In genomic region chr22:21815958-21816357, GRCh38 we compare ENCODE assay signal across 9 cellular contexts. TPM values are rescaled to one million over a fixed set of nuclear protein-coding genes. Genes with fewer than 3 reads are reported as not detected.
DNase-seq lines count a peak whose midpoint lies in the region; ATAC-seq and TF ChIP-seq lines count a peak whose summit lies in the region.
"Had no signal": no experiment of that assay in that cellular context is flagged by ENCODE, and none has a peak within 500 bp of the region (broad histone marks: within the 10 kb centered on the region; RNA-seq: fewer than 3 reads in every experiment).

No MANE protein-coding gene starts in this region.

- no TSS peak for BruUV-seq in mammary epithelial cell (replicated peaks; lab: Mats Ljungman, UMichigan)

- peaks cover 91% of the 10 kb centered on the region for H3K79me2 ChIP-seq in mammary epithelial cell (ENCODE audit: insufficient read depth, low read length)

- H4K20me1 ChIP-seq in mammary epithelial cell (ENCODE audit: insufficient read depth, low read length) = no peaks in the 10 kb centered on the region

- 93% methylated on average over 2 of the region's 2 CpGs for WGBS in mammary epithelial cell (ENCODE audit: low coverage, missing lambda C conversion rate)

- peak overlapping the region; percentile 84 for H3K27ac ChIP-seq in mammary epithelial cell (ENCODE audit: insufficient read depth, low read depth, low read length)

- DNase-seq in CD14-positive monocyte (ENCODE audit: low spot score) (no peak), MG63 (no peak), mammary epithelial cell (no peak), nephron progenitor cell (no peak), middle frontal gyrus (ENCODE audit: extremely low spot score, low spot score) (no peak), DMS 273 (lab: John Stamatoyannopoulos, UW; ENCODE audit: unreplicated experiment) (no peak)
- DNase-seq: NCI-H187 treated with DMSO at 0.1 percent for 48 hours had no signal

- 0 out of 2 replicates have a peak overlapping the region, but pooled peaks have one; percentile 7 for H3K4me3 ChIP-seq in MG63
- no peak overlapping the region for H3K4me3 ChIP-seq in mammary epithelial cell (replicated peaks in 1 of 3; ENCODE audit: insufficient read depth in 1 of 3, low read depth in 2 of 3, low read length in 3 of 3)

- H3K4me1 ChIP-seq in mammary epithelial cell (ENCODE audit: insufficient read depth, low read length) = peaks cover 16% of the 10 kb centered on the region

- peak overlapping the region; percentile 29 for H3K9ac ChIP-seq in mammary epithelial cell (ENCODE audit: insufficient read depth, low read length)

- H3K27me3 Mint-ChIP-seq in CD14-positive monocyte (ENCODE audit: low read depth in 3 of 3) (no peaks in the 10 kb centered on the region), nephron progenitor cell (ENCODE audit: low read depth, poor library complexity) (peaks cover 4% of the 10 kb centered on the region)

- no peaks in the 10 kb centered on the region for H3K27me3 ChIP-seq in MG63
- H3K27me3 ChIP-seq in mammary epithelial cell (ENCODE audit: insufficient read depth, low read length) = no peaks in the 10 kb centered on the region

- peaks cover 0 to 4% (median 0%) of the 10 kb centered on the region in 7 donors for H3K9me3 Mint-ChIP-seq in CD14-positive monocyte
- peaks cover 31% of the 10 kb centered on the region for H3K9me3 Mint-ChIP-seq in nephron progenitor cell

- CTCF ChIA-PET in mammary epithelial cell (lab: Charles Lee; ENCODE audit: low non-redundant PET) = no interaction called here

- in situ Hi-C loops in mammary epithelial cell (cut with MboI; ENCODE audit: low sequenced_read_pairs in 2 of 2) = no loop called here

- dilution Hi-C loops in mammary epithelial cell (cut with HindIII; ENCODE audit: low sequenced_read_pairs) = no loop called here

- H2AFZ ChIP-seq in mammary epithelial cell (ENCODE audit: low read depth, low read length) = no peak overlapping the region

- H3K4me2 ChIP-seq in mammary epithelial cell (ENCODE audit: insufficient read depth, low read depth, low read length) = no peak overlapping the region

- H3K27ac Mint-ChIP-seq in CD14-positive monocyte (peak overlapping the region; percentile 94 to 100 (median 100)), nephron progenitor cell (peak overlapping the region; percentile 24)

- no peaks in the 10 kb centered on the region for H3K9me3 ChIP-seq in MG63
- no peaks in the 10 kb centered on the region for H3K9me3 ChIP-seq in mammary epithelial cell (replicated peaks; ENCODE audit: insufficient read depth, low read length)

- H3K4me3 Mint-ChIP-seq in CD14-positive monocyte (peak overlapping the region in 1 of 2 donors; percentile 60), nephron progenitor cell (no peak overlapping the region)

- ATAC-seq in HG03342 (IDR thresholded peaks at IDR 0.05; ENCODE audit: unreplicated experiment) (no peak), HG03457 (IDR thresholded peaks at IDR 0.05; ENCODE audit: unreplicated experiment) (no peak)

- H3K36me3 ChIP-seq in MG63 = peaks cover 7% of the 10 kb centered on the region
- no peaks in the 10 kb centered on the region for H3K36me3 ChIP-seq in mammary epithelial cell (ENCODE audit: insufficient read depth, low read length)

- H3K4me1 Mint-ChIP-seq in CD14-positive monocyte (peaks cover 60% of the 10 kb centered on the region), nephron progenitor cell (peaks cover 30% of the 10 kb centered on the region)

- H3K36me3 Mint-ChIP-seq in CD14-positive monocyte (peaks cover 3 to 28% of the 10 kb centered on the region in 2 donors), nephron progenitor cell (ENCODE audit: low read depth) (peaks cover 40% of the 10 kb centered on the region)

- TF ChIP-seq CTCF in CD14-positive monocyte (IDR thresholded peaks at IDR 0.05) (no peak), mammary epithelial cell (conservative IDR thresholded peaks at IDR 0.05 in 1 of 2, IDR thresholded peaks at IDR 0.05 in 1 of 2; ENCODE audit: extremely low read depth in 1 of 2, insufficient read depth in 1 of 2, low read depth in 1 of 2, low read length in 2 of 2) (no peak), nephron progenitor cell (IDR thresholded peaks at IDR 0.05) (no peak)

- intact Hi-C loops in CD14-positive monocyte (cut with micrococcal nuclease) (loop anchor here in 1 of 2 donors (2.0 to 10.0 kb wide), 4 partner anchors 45 to 136 kb away; partner anchors contain the start of genes MAPK1 and PPM1F), mammary epithelial cell (cut with micrococcal nuclease) (loop anchor here (10.0 kb wide), 1 partner anchor 49 kb away; the partner anchor contains the start of gene MAPK1)

RNA-seq across cellular contexts. Expression of gene MAPK1, which starts 51.5 kb away (rescaled TPM):
- polyA plus RNA-seq in CD14-positive monocyte = 100 to 1,000 TPM; 118 to 148 TPM
- total RNA-seq in MG63 (2014; rRNA removed; shearing (Covaris generic); ENCODE audit: low replicate concordance) = 47.7 and 63.0 TPM in 2 replicates
- total RNA-seq in mammary epithelial cell = 100 to 1,000 TPM; 106 to 147 TPM
- polyA plus RNA-seq in mammary epithelial cell = 69.1 TPM
- polyA minus RNA-seq in mammary epithelial cell = 86.6 TPM
